In genomic region chr11:12679471-12679870, GRCh38 we compare ENCODE assay signal across 13 cellular contexts. TPM values are rescaled to one million over a fixed set of nuclear protein-coding genes. Genes with fewer than 3 reads are reported as not detected.
A peak's percentile ranks its signal among the peaks of the same experiment; 100 is the strongest.
DNase-seq lines count a peak whose midpoint lies in the region; ATAC-seq and TF ChIP-seq lines count a peak whose summit lies in the region.
"Had no signal": no experiment of that assay in that cellular context is flagged by ENCODE, and none has a peak within 500 bp of the region (broad histone marks: within the 10 kb centered on the region; RNA-seq: fewer than 3 reads in every experiment).

No MANE protein-coding gene starts in this region.

- no peak overlapping the region for H3K9ac ChIP-seq in neural progenitor cell
- H3K9ac ChIP-seq: BLaER1 treated with 17β-estradiol and CSF1 and Interleukin-3, amounts not matched to agents 10 nM and 100 nM had no signal

- H3K9me3 Mint-ChIP-seq in neural progenitor cell, result no peaks in the 10 kb centered on the region
- no peaks in the 10 kb centered on the region for H3K9me3 Mint-ChIP-seq in stimulated activated effector memory CD8-positive, alpha-beta T cell treated with anti-CD3 and anti-CD28 coated beads, Interleukin-12 subunit alpha, Interleukin-12 subunit beta, amount 100 ng/mL, for 72 hours

- H4K20me1 ChIP-seq in neural progenitor cell (ENCODE audit: low read depth), result peaks cover 92% of the 10 kb centered on the region

- H3K4me3 Mint-ChIP-seq in neural progenitor cell, result peak overlapping the region; percentile 99
- H3K4me3 Mint-ChIP-seq in stimulated activated effector memory CD8-positive, alpha-beta T cell treated with anti-CD3 and anti-CD28 coated beads, Interleukin-12 subunit alpha, Interleukin-12 subunit beta, amount 100 ng/mL, for 72 hours, result no peak overlapping the region

- peaks cover 35% of the 10 kb centered on the region for H3F3A ChIP-seq in neural progenitor cell (ENCODE audit: low read depth)

- H3K27me3 ChIP-seq in ACC112 (ENCODE audit: insufficient read depth, low read length), result no peaks in the 10 kb centered on the region
- H3K27me3 ChIP-seq in MG63, result no peaks in the 10 kb centered on the region
- peaks cover 0 to 3% (median 0%) of the 10 kb centered on the region in 4 donors for H3K27me3 ChIP-seq in esophagus squamous epithelium
- no peaks in the 10 kb centered on the region for H3K27me3 ChIP-seq in neural progenitor cell
- H3K27me3 ChIP-seq: right atrium auricular region had no signal

- H3K36me3 ChIP-seq in ACC112 (ENCODE audit: insufficient read depth, low read length) (no peaks in the 10 kb centered on the region; the same call in 1 of the 2 replicates), MG63 (peaks cover 59% of the 10 kb centered on the region), esophagus squamous epithelium (no peaks in the 10 kb centered on the region), neural progenitor cell (no peaks in the 10 kb centered on the region)
- H3K36me3 ChIP-seq: BLaER1 treated with 17β-estradiol and CSF1 and Interleukin-3, amounts not matched to agents 10 nM and 100 nM; right atrium auricular region had no signal

- H3K4me2 ChIP-seq in neural progenitor cell, result peak overlapping the region; percentile 84

- no peak for DNase-seq in MG63
- DNase-seq in esophagus squamous epithelium (lab: John Stamatoyannopoulos, UW), result no peak
- DNase-seq in neural progenitor cell (ENCODE audit: low spot score), result no peak
- no peak for DNase-seq in stimulated activated effector memory CD8-positive, alpha-beta T cell treated with anti-CD3 and anti-CD28 coated beads, Interleukin-12 subunit alpha, Interleukin-12 subunit beta, amount 100 ng/mL, for 72 hours (ENCODE audit: low spot score in 2 of 2)
- DNase-seq: GDM1, NCI-H524 had no signal

- intact Hi-C loops in esophagus squamous epithelium (cut with DNase I), result loop anchor here (10.0 kb wide), 1 partner anchor 205 kb away; no protein-coding TSS in a partner anchor

- H3K9me3 ChIP-seq in MG63, result no peaks in the 10 kb centered on the region
- no peaks in the 10 kb centered on the region for H3K9me3 ChIP-seq in esophagus squamous epithelium
- H3K9me3 ChIP-seq in neural progenitor cell (ENCODE audit: low read depth), result no peaks in the 10 kb centered on the region
- H3K9me3 ChIP-seq: right atrium auricular region had no signal

- H2AFZ ChIP-seq in ACC112 (ENCODE audit: low read length, unreplicated experiment), result no peak overlapping the region
- H2AFZ ChIP-seq in neural progenitor cell (replicated peaks), result no peak overlapping the region

- no peak overlapping the region for H3K27ac Mint-ChIP-seq in neural progenitor cell
- no peak overlapping the region for H3K27ac Mint-ChIP-seq in stimulated activated effector memory CD8-positive, alpha-beta T cell treated with anti-CD3 and anti-CD28 coated beads, Interleukin-12 subunit alpha, Interleukin-12 subunit beta, amount 100 ng/mL, for 72 hours

- H3K4me1 ChIP-seq in ACC112 (ENCODE audit: control insufficient read depth, insufficient read depth, low read length, unreplicated experiment), result peaks cover 50% of the 10 kb centered on the region
- H3K4me1 ChIP-seq in esophagus squamous epithelium, result peaks cover 12 to 74% (median 25%) of the 10 kb centered on the region in 3 donors
- peaks cover 72% of the 10 kb centered on the region for H3K4me1 ChIP-seq in neural progenitor cell

- peaks cover 2% of the 10 kb centered on the region for H3K27me3 Mint-ChIP-seq in neural progenitor cell (ENCODE audit: insufficient read depth, low read depth)

- H3K27ac ChIP-seq in ACC112 (ENCODE audit: low read depth, low read length), result peak overlapping the region; percentile 74
- peak overlapping the region in 3 of 4 donors; percentile 29 to 81 (median 72) for H3K27ac ChIP-seq in esophagus squamous epithelium
- H3K27ac ChIP-seq in neural progenitor cell, result peak overlapping the region; percentile 83
- H3K27ac ChIP-seq: BLaER1 treated with 17β-estradiol and CSF1 and Interleukin-3, amounts not matched to agents 10 nM and 100 nM had no signal

- peaks cover 17% of the 10 kb centered on the region for H3K36me3 Mint-ChIP-seq in neural progenitor cell
- H3K36me3 Mint-ChIP-seq in stimulated activated effector memory CD8-positive, alpha-beta T cell treated with anti-CD3 and anti-CD28 coated beads, Interleukin-12 subunit alpha, Interleukin-12 subunit beta, amount 100 ng/mL, for 72 hours, result no peaks in the 10 kb centered on the region

- TF ChIP-seq CTCF in esophagus squamous epithelium (IDR thresholded peaks at IDR 0.05) (no peak), neural progenitor cell (IDR thresholded peaks at IDR 0.05) (no peak)

- H3K79me2 ChIP-seq in ACC112 (ENCODE audit: control insufficient read depth, insufficient read depth, low read length, unreplicated experiment) (peaks cover 99% of the 10 kb centered on the region), neural progenitor cell (ENCODE audit: low read depth) (peaks cover 92% of the 10 kb centered on the region)

- H3K4me1 Mint-ChIP-seq in neural progenitor cell, result peaks cover 79% of the 10 kb centered on the region
- no peaks in the 10 kb centered on the region for H3K4me1 Mint-ChIP-seq in stimulated activated effector memory CD8-positive, alpha-beta T cell treated with anti-CD3 and anti-CD28 coated beads, Interleukin-12 subunit alpha, Interleukin-12 subunit beta, amount 100 ng/mL, for 72 hours

- ATAC-seq in HG03354 (IDR thresholded peaks at IDR 0.05; ENCODE audit: poor library complexity, severe bottlenecking, unreplicated experiment) (no peak), GM19328 (IDR thresholded peaks at IDR 0.05; ENCODE audit: unreplicated experiment) (no peak), HG02970 (IDR thresholded peaks at IDR 0.05; ENCODE audit: low FRiP score, unreplicated experiment) (no peak)
- no peak for ATAC-seq in stimulated activated effector memory CD8-positive, alpha-beta T cell treated with anti-CD3 and anti-CD28 coated beads, Interleukin-12 subunit alpha, Interleukin-12 subunit beta, amount 100 ng/mL, for 72 hours

- no peak for TF ChIP-seq POLR2A in esophagus squamous epithelium (IDR thresholded peaks at IDR 0.05)

- H3K4me3 ChIP-seq in ACC112 (ENCODE audit: low read depth, low read length) (peak overlapping the region; percentile 98), MG63 (0 out of 2 replicates have a peak overlapping the region, but pooled peaks have one; percentile 67), esophagus squamous epithelium (no peak overlapping the region), neural progenitor cell (peak overlapping the region; percentile 83)
- H3K4me3 ChIP-seq: BLaER1 treated with 17β-estradiol and CSF1 and Interleukin-3, amounts not matched to agents 10 nM and 100 nM; lung had no signal

RNA-seq across cellular contexts. Expression of gene TEAD1, which starts 5.2 kb away (rescaled TPM):
- total RNA-seq in MG63 (2014; rRNA removed; shearing (Covaris generic); ENCODE audit: low replicate concordance), result 16.9 and 17.5 TPM in 2 replicates
- total RNA-seq in esophagus squamous epithelium (10 to 100 TPM; 33.3 to 75.2 (median 49.8) TPM), neural progenitor cell (ENCODE audit: low replicate concordance) (93.8 and 98.3 TPM in 2 replicates)

Comparison
In these comparisons a context has a peak if more than half of its experiments do, and no peak if none do; other contexts are left out.
1. H3K4me3 ChIP-seq: peak in ACC112 (single experiment), MG63 (single experiment) and neural progenitor cell (single experiment); none in esophagus squamous epithelium (0 of 4).
2. Peak in every context shown above with its lines, with median percentiles within 50 percentile points of each other: H3K27ac ChIP-seq.